ENCODE assay signal across 40 cellular contexts in genomic region chr2:494853-495252, GRCh38.
"Had no signal": no experiment of that assay in that cellular context is flagged by ENCODE, and none has a peak within 500 bp of the region (broad histone marks: within the 10 kb centered on the region; RNA-seq: fewer than 3 reads in every experiment).

No MANE protein-coding gene starts in this region.

- H3K9me3 ChIP-seq: adrenal gland, ascending aorta, body of pancreas, breast epithelium had no signal

- H3K27me3 Mint-ChIP-seq: activated naive CD8-positive, alpha-beta T cell treated with anti-CD3 and anti-CD28 coated beads, Interleukin-2, amount 10 ng/mL, durations not matched to agents 7 days and 5 days had no signal

- FAIRE-seq: astrocyte, bronchial epithelial cell had no signal

- H3K9me3 Mint-ChIP-seq: activated naive CD4-positive, alpha-beta T cell treated with anti-CD3 and anti-CD28 coated beads for 36 hours; activated naive CD4-positive, alpha-beta T cell treated with anti-CD3 and anti-CD28 coated beads, Interleukin-2, amount 10 ng/mL, durations not matched to agents 7 days and 5 days; activated naive CD4-positive, alpha-beta T cell treated with anti-CD3 and anti-CD28 coated beads, Interleukin-2, amount 50 U/mL, for 24 hours; activated naive CD4-positive, alpha-beta T cell treated with anti-CD3 and anti-CD28 coated beads, Interleukin-2, amount 50 U/mL, for 72 hours; activated naive CD8-positive, alpha-beta T cell treated with anti-CD3 and anti-CD28 coated beads for 36 hours; activated naive CD8-positive, alpha-beta T cell treated with anti-CD3 and anti-CD28 coated beads, Interleukin-2, amount 10 ng/mL, durations not matched to agents 7 days and 5 days; activated naive CD8-positive, alpha-beta T cell treated with anti-CD3 and anti-CD28 coated beads, Interleukin-2, amount 50 U/mL, for 24 hours; activated T-cell treated with anti-CD3 and anti-CD28 coated beads, Interleukin-2, amount 50 U/mL, for 24 hours; activated T-cell treated with anti-CD3 and anti-CD28 coated beads, Interleukin-2, amount 50 U/mL, for 4 hours; activated T-cell treated with anti-CD3 and anti-CD28 coated beads, Interleukin-2, amount 50 U/mL, for 72 hours; activated T-helper 1 cell treated with anti-CD3 and anti-CD28 coated beads, Interleukin-12 subunit alpha, Interleukin-12 subunit beta, Interleukin-2, Interleukin-4 antibody, amounts not matched to agents 30 ng/mL and 10 ng/mL and 1 ng/mL, durations not matched to agents 14 hours and 24 hours and 36 hours; activated T-helper 17 cell treated with anti-CD3 and anti-CD28 coated beads, Interleukin-2, amount 50 U/mL, for 72 hours; activated T-helper 2 cell treated with anti-CD3 and anti-CD28 coated beads, Interferon-gamma antibody, Interleukin-2, Interleukin-4, amounts not matched to agents 10 μg/mL and 5 μg/mL and 100 μg/mL, durations not matched to agents 14 hours and 24 hours and 36 hours; central memory CD8-positive, alpha-beta T cell had no signal

- H3K4me1 Mint-ChIP-seq: activated naive CD4-positive, alpha-beta T cell treated with anti-CD3 and anti-CD28 coated beads, Interleukin-2, amount 10 ng/mL, durations not matched to agents 7 days and 5 days; activated naive CD4-positive, alpha-beta T cell treated with anti-CD3 and anti-CD28 coated beads, Interleukin-2, amount 50 U/mL, for 24 hours; activated naive CD8-positive, alpha-beta T cell treated with anti-CD3 and anti-CD28 coated beads for 36 hours; activated naive CD8-positive, alpha-beta T cell treated with anti-CD3 and anti-CD28 coated beads, Interleukin-2, amount 50 U/mL, for 24 hours; activated T-helper 17 cell treated with anti-CD3 and anti-CD28 coated beads, Interleukin-2, amount 50 U/mL, for 72 hours; brain; central memory CD8-positive, alpha-beta T cell had no signal

- H3K27me3 ChIP-seq: adrenal gland, ascending aorta, body of pancreas, brain microvascular endothelial cell, breast epithelium, cardiac muscle cell had no signal

- H3K4me3 ChIP-seq: adrenal gland, ascending aorta, body of pancreas, breast epithelium, cardiac muscle cell had no signal

- ATAC-seq: activated naive CD4-positive, alpha-beta T cell treated with anti-CD3 and anti-CD28 coated beads, Interleukin-2, amount 50 U/mL, for 72 hours; activated naive CD8-positive, alpha-beta T cell treated with anti-CD3 and anti-CD28 coated beads, Interleukin-2, amount 50 U/mL, for 24 hours; activated T-cell treated with anti-CD3 and anti-CD28 coated beads, Interleukin-2, amount 50 U/mL, for 4 hours; activated T-cell treated with anti-CD3 and anti-CD28 coated beads, Interleukin-2, amount 50 U/mL, for 72 hours; activated T-helper 17 cell treated with anti-CD3 and anti-CD28 coated beads, Interleukin-2, amount 50 U/mL, for 72 hours; body of pancreas had no signal

- H3K36me3 ChIP-seq: adrenal gland, ascending aorta, brain microvascular endothelial cell, breast epithelium, cardiac muscle cell had no signal

- H3K4me1 ChIP-seq: adrenal gland, ascending aorta, body of pancreas, breast epithelium had no signal

- H3K4me3 Mint-ChIP-seq: activated naive CD4-positive, alpha-beta T cell treated with anti-CD3 and anti-CD28 coated beads for 36 hours; activated naive CD4-positive, alpha-beta T cell treated with anti-CD3 and anti-CD28 coated beads, Interleukin-2, amount 10 ng/mL, durations not matched to agents 7 days and 5 days; activated naive CD4-positive, alpha-beta T cell treated with anti-CD3 and anti-CD28 coated beads, Interleukin-2, amount 50 U/mL, for 24 hours; activated naive CD8-positive, alpha-beta T cell; activated naive CD8-positive, alpha-beta T cell treated with anti-CD3 and anti-CD28 coated beads for 36 hours; activated naive CD8-positive, alpha-beta T cell treated with anti-CD3 and anti-CD28 coated beads, Interleukin-2, amount 10 ng/mL, durations not matched to agents 7 days and 5 days; activated naive CD8-positive, alpha-beta T cell treated with anti-CD3 and anti-CD28 coated beads, Interleukin-2, amount 50 U/mL, for 24 hours; activated T-cell treated with anti-CD3 and anti-CD28 coated beads, Interleukin-2, amount 50 U/mL, for 24 hours; activated T-cell treated with anti-CD3 and anti-CD28 coated beads, Interleukin-2, amount 50 U/mL, for 4 hours; activated T-cell treated with anti-CD3 and anti-CD28 coated beads, Interleukin-2, amount 50 U/mL, for 72 hours; activated T-helper 1 cell treated with anti-CD3 and anti-CD28 coated beads, Interleukin-12 subunit alpha, Interleukin-12 subunit beta, Interleukin-2, Interleukin-4 antibody, amounts not matched to agents 30 ng/mL and 10 ng/mL and 1 ng/mL, durations not matched to agents 14 hours and 24 hours and 36 hours; activated T-helper 17 cell treated with anti-CD3 and anti-CD28 coated beads, Interleukin-2, amount 50 U/mL, for 72 hours; brain; central memory CD8-positive, alpha-beta T cell had no signal

- DNase-seq: activated effector memory CD4-positive, alpha-beta T cell treated with anti-CD3 and anti-CD28 coated beads, Interleukin-2, amount 50 U/mL, for 16 hours; activated effector memory CD4-positive, alpha-beta T cell treated with Interleukin-2 at 50 U/mL for 16 hours; activated gamma-delta T cell; activated gamma-delta T cell treated with Interleukin-2 at 50 U/mL for 16 hours; activated naive CD4-positive, alpha-beta T cell; activated naive CD4-positive, alpha-beta T cell treated with anti-CD3 and anti-CD28 coated beads for 36 hours; activated naive CD4-positive, alpha-beta T cell treated with anti-CD3 and anti-CD28 coated beads, Interleukin-2, amount 10 ng/mL, durations not matched to agents 7 days and 5 days; activated naive CD4-positive, alpha-beta T cell treated with anti-CD3 and anti-CD28 coated beads, Interleukin-2, amount 50 U/mL, for 16 hours; activated naive CD4-positive, alpha-beta T cell treated with Interleukin-2 at 50 U/mL for 16 hours; activated naive CD8-positive, alpha-beta T cell treated with anti-CD3 and anti-CD28 coated beads for 36 hours; activated naive CD8-positive, alpha-beta T cell treated with anti-CD3 and anti-CD28 coated beads, Interleukin-2, amount 10 ng/mL, durations not matched to agents 7 days and 5 days; activated naive CD8-positive, alpha-beta T cell treated with anti-CD3 and anti-CD28 coated beads, Interleukin-2, amount 50 U/mL, for 24 hours; activated T-cell treated with anti-CD3 and anti-CD28 coated beads, Interleukin-2, amount 50 U/mL, for 1 hour; activated T-cell treated with anti-CD3 and anti-CD28 coated beads, Interleukin-2, amount 50 U/mL, for 24 hours; activated T-cell treated with anti-CD3 and anti-CD28 coated beads, Interleukin-2, amount 50 U/mL, for 4 hours; activated T-cell treated with anti-CD3 and anti-CD28 coated beads, Interleukin-2, amount 50 U/mL, for 48 hours; activated T-cell treated with anti-CD3 and anti-CD28 coated beads, Interleukin-2, amount 50 U/mL, for 72 hours; adrenal gland; amniotic stem cell; amygdala; anterior cingulate cortex; aorta; body of pancreas; brain microvascular endothelial cell; caudate nucleus; central memory CD4-positive, alpha-beta T cell; cerebellar nuclear complex had no signal

- H3K27ac ChIP-seq: adrenal gland, ascending aorta, body of pancreas, brain microvascular endothelial cell, breast epithelium, cardiac muscle cell had no signal

- H3K36me3 Mint-ChIP-seq: activated naive CD4-positive, alpha-beta T cell treated with anti-CD3 and anti-CD28 coated beads, Interleukin-2, amount 10 ng/mL, durations not matched to agents 7 days and 5 days; activated naive CD4-positive, alpha-beta T cell treated with anti-CD3 and anti-CD28 coated beads, Interleukin-2, amount 50 U/mL, for 24 hours; activated naive CD4-positive, alpha-beta T cell treated with anti-CD3 and anti-CD28 coated beads, Interleukin-2, amount 50 U/mL, for 72 hours; activated naive CD8-positive, alpha-beta T cell; activated naive CD8-positive, alpha-beta T cell treated with anti-CD3 and anti-CD28 coated beads for 36 hours; activated naive CD8-positive, alpha-beta T cell treated with anti-CD3 and anti-CD28 coated beads, Interleukin-2, amount 10 ng/mL, durations not matched to agents 7 days and 5 days; brain had no signal

- H3K27ac Mint-ChIP-seq: activated naive CD4-positive, alpha-beta T cell treated with anti-CD3 and anti-CD28 coated beads for 36 hours; activated naive CD4-positive, alpha-beta T cell treated with anti-CD3 and anti-CD28 coated beads, Interleukin-2, amount 10 ng/mL, durations not matched to agents 7 days and 5 days; activated naive CD4-positive, alpha-beta T cell treated with anti-CD3 and anti-CD28 coated beads, Interleukin-2, amount 50 U/mL, for 24 hours; activated naive CD4-positive, alpha-beta T cell treated with anti-CD3 and anti-CD28 coated beads, Interleukin-2, amount 50 U/mL, for 72 hours; activated naive CD8-positive, alpha-beta T cell; activated naive CD8-positive, alpha-beta T cell treated with anti-CD3 and anti-CD28 coated beads for 36 hours; activated naive CD8-positive, alpha-beta T cell treated with anti-CD3 and anti-CD28 coated beads, Interleukin-2, amount 10 ng/mL, durations not matched to agents 7 days and 5 days; activated naive CD8-positive, alpha-beta T cell treated with anti-CD3 and anti-CD28 coated beads, Interleukin-2, amount 50 U/mL, for 24 hours; activated T-cell treated with anti-CD3 and anti-CD28 coated beads, Interleukin-2, amount 50 U/mL, for 24 hours; activated T-cell treated with anti-CD3 and anti-CD28 coated beads, Interleukin-2, amount 50 U/mL, for 72 hours; activated T-helper 1 cell treated with anti-CD3 and anti-CD28 coated beads, Interleukin-12 subunit alpha, Interleukin-12 subunit beta, Interleukin-2, Interleukin-4 antibody, amounts not matched to agents 30 ng/mL and 10 ng/mL and 1 ng/mL, durations not matched to agents 14 hours and 24 hours and 36 hours; activated T-helper 17 cell treated with anti-CD3 and anti-CD28 coated beads, Interleukin-2, amount 50 U/mL, for 72 hours; activated T-helper 2 cell treated with anti-CD3 and anti-CD28 coated beads, Interferon-gamma antibody, Interleukin-2, Interleukin-4, amounts not matched to agents 10 μg/mL and 5 μg/mL and 100 μg/mL, durations not matched to agents 14 hours and 24 hours and 36 hours; brain had no signal
